11 cellular contexts compared by ENCODE assay signal in the genomic region with DNA sequence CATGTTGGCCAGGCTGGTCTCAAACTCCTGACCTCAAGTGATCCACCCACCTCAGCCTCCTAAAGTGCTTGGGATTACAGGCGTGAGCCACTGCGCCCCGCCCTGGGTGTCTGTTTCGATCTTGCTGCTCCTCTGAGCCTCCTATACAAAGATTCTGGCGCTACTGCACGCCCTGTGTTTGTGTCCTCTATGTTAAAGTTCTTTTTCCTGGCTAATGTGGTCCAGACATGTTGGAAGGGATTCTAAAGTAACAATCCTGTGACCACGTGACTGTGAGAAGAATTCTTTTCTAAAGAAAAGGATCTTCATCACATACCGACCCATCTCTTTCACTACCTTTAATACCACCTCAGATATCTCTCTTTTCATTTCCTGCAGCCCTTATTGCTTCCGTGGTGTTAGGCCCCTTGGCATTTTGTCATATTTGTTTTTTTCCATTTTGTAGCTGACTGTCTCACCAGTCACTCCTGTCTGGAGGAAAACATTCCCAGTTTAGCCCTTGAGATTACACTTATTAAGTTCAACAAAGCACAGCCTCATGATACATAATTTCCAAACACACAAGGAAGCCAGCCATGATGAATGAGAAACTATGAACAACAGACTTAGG. TPM values are rescaled to one million over a fixed set of nuclear protein-coding genes. Genes with fewer than 3 reads are reported as not detected.
DNase-seq lines count a peak whose midpoint lies in the region; ATAC-seq, FAIRE-seq and TF ChIP-seq lines count a peak whose summit lies in the region.
"Had no signal": no experiment of that assay in that cellular context is flagged by ENCODE, and none has a peak within 500 bp of the region (broad histone marks: within the 10 kb centered on the region; RNA-seq: fewer than 3 reads in every experiment).

No MANE protein-coding gene starts in this region.

- H3K36me3 ChIP-seq in endothelial cell of umbilical vein (ENCODE audit: control insufficient read depth in 2 of 2, extremely low read depth in 1 of 2, insufficient read depth in 2 of 2, low read length in 2 of 2) = no peaks in the 10 kb centered on the region
- no peaks in the 10 kb centered on the region for H3K36me3 ChIP-seq in skeletal muscle tissue (ENCODE audit: control insufficient read depth in 3 of 3, insufficient read depth in 3 of 3, low read length in 3 of 3)
- H3K36me3 ChIP-seq in upper lobe of right lung = no peaks in the 10 kb centered on the region
- H3K36me3 ChIP-seq: heart right ventricle had no signal

- no peaks in the 10 kb centered on the region for H3K27me3 Mint-ChIP-seq in T-helper 17 cell

- CTCF ChIA-PET in endothelial cell of umbilical vein (lab: Charles Lee) = interaction anchor here (0.6 to 0.7 kb wide), 2 partner anchors 99 to 169 kb away, joined by 3 read pairs; no protein-coding TSS in a partner anchor

- TF ChIP-seq POLR2A in endothelial cell of umbilical vein (IDR thresholded peaks at IDR 0.05; ENCODE audit: low read depth, low read length) = no peak

- H3K4me1 ChIP-seq in endothelial cell of umbilical vein (ENCODE audit: control insufficient read depth, extremely low read depth, insufficient read depth, low read length) = peaks cover 13% of the 10 kb centered on the region
- peaks cover 0 to 5% (median 3%) of the 10 kb centered on the region in 3 donors for H3K4me1 ChIP-seq in skeletal muscle tissue (ENCODE audit: control insufficient read depth in 3 of 3, insufficient read depth in 3 of 3, low read length in 3 of 3)
- peaks cover 7% of the 10 kb centered on the region for H3K4me1 ChIP-seq in upper lobe of right lung

- dilution Hi-C loops in endothelial cell of umbilical vein (cut with MboI; ENCODE audit: extremely low pct_ligation_motif_present, low sequenced_read_pairs) = no loop called here

- H3K27ac Mint-ChIP-seq in T-helper 17 cell = peak overlapping the region; percentile 75

- peaks cover 0 to under 1% of the 10 kb centered on the region in 2 experiments for H3K27me3 ChIP-seq in endothelial cell of umbilical vein (ENCODE audit: control insufficient read depth in 2 of 2, insufficient read depth in 2 of 2, low read length in 2 of 2)
- H3K27me3 ChIP-seq in skeletal muscle tissue (ENCODE audit: control insufficient read depth in 3 of 3, insufficient read depth in 3 of 3, low read length in 3 of 3) = no peaks in the 10 kb centered on the region
- no peaks in the 10 kb centered on the region for H3K27me3 ChIP-seq in upper lobe of right lung
- H3K27me3 ChIP-seq: heart right ventricle had no signal

- H2AFZ ChIP-seq in endothelial cell of umbilical vein (ENCODE audit: low read depth, low read length) = no peak overlapping the region

- H3K4me3 Mint-ChIP-seq in T-helper 17 cell = no peak overlapping the region

- H3K9me1 ChIP-seq in endothelial cell of umbilical vein (replicated peaks; ENCODE audit: control insufficient read depth, extremely low read depth, insufficient read depth, low read length) = no peaks in the 10 kb centered on the region

- no TSS peak for BruUV-seq in endothelial cell of umbilical vein (replicated peaks; lab: Mats Ljungman, UMichigan)

- H3K79me2 ChIP-seq in endothelial cell of umbilical vein (ENCODE audit: control insufficient read depth, insufficient read depth, low read length) = no peaks in the 10 kb centered on the region

- H3K36me3 Mint-ChIP-seq in T-helper 17 cell (ENCODE audit: low read depth) = peaks cover 3% of the 10 kb centered on the region

- H3K9me3 ChIP-seq in T-helper 17 cell (ENCODE audit: control insufficient read depth, low read length, poor library complexity, severe bottlenecking) = no peaks in the 10 kb centered on the region
- no peaks in the 10 kb centered on the region for H3K9me3 ChIP-seq in endothelial cell of umbilical vein (replicated peaks; ENCODE audit: control insufficient read depth, insufficient read depth, low read length)
- H3K9me3 ChIP-seq in skeletal muscle tissue (ENCODE audit: control insufficient read depth in 3 of 3, low read length in 3 of 3) = no peaks in the 10 kb centered on the region
- H3K9me3 ChIP-seq in upper lobe of right lung = no peaks in the 10 kb centered on the region
- H3K9me3 ChIP-seq: heart right ventricle had no signal

- FAIRE-seq in endothelial cell of umbilical vein (lab: Jason Lieb, UNC) = no peak
- FAIRE-seq: GM18507 had no signal

- TF ChIP-seq CTCF in endothelial cell of umbilical vein (IDR thresholded peaks at IDR 0.05; ENCODE audit: extremely low read depth in 1 of 2, insufficient read depth in 1 of 2, low read depth in 1 of 2, low read length in 2 of 2) (no peak), upper lobe of right lung (IDR thresholded peaks at IDR 0.05) (no peak)

- intact Hi-C loops in endothelial cell of umbilical vein (cut with micrococcal nuclease) = no loop called here
- intact Hi-C loops in upper lobe of right lung (cut with DNase I) = no loop called here

- H3K27ac ChIP-seq in endothelial cell of umbilical vein (ENCODE audit: insufficient read depth, low read depth, low read length) = no peak overlapping the region
- peak overlapping the region; percentile 12 for H3K27ac ChIP-seq in skeletal muscle tissue (ENCODE audit: low read depth, low read length)
- no peak overlapping the region for H3K27ac ChIP-seq in upper lobe of right lung

- no peaks in the 10 kb centered on the region for H4K20me1 ChIP-seq in endothelial cell of umbilical vein (replicated peaks; ENCODE audit: control insufficient read depth, extremely low read depth, insufficient read depth, low read length)

- H3K4me3 ChIP-seq in endothelial cell of umbilical vein (replicated peaks in 1 of 3; ENCODE audit: insufficient read depth in 1 of 3, low read depth in 1 of 3, low read length in 3 of 3) (no peak overlapping the region), skeletal muscle tissue (ENCODE audit: low read length in 3 of 3) (no peak overlapping the region), upper lobe of right lung (no peak overlapping the region)
- H3K4me3 ChIP-seq: heart right ventricle had no signal

- H3K9ac ChIP-seq in endothelial cell of umbilical vein (replicated peaks; ENCODE audit: extremely low read depth, insufficient read depth, low read length) = no peak overlapping the region
- no peak overlapping the region for H3K9ac ChIP-seq in skeletal muscle tissue (ENCODE audit: low read depth in 1 of 3, low read length in 3 of 3)

- H3K4me1 Mint-ChIP-seq in T-helper 17 cell = peaks cover 16% of the 10 kb centered on the region

- POLR2A ChIA-PET in endothelial cell of umbilical vein (lab: Charles Lee) = interaction anchor here (0.7 kb wide), 1 partner anchor 28 kb away, joined by 3 read pairs; no protein-coding TSS in a partner anchor

- H3K4me2 ChIP-seq in endothelial cell of umbilical vein (ENCODE audit: insufficient read depth, low read length) = no peak overlapping the region

- ATAC-seq in T-helper 17 cell (no peak), upper lobe of right lung (no peak)

- DNase-seq in HCEC 1CT (peak; percentile 16), T-helper 17 cell (no peak), endothelial cell of umbilical vein (ENCODE audit: low read depth, low spot score) (peak; percentile 24), upper lobe of right lung (no peak), cortex of kidney (lab: John Stamatoyannopoulos, UW) (no peak), NCI-H2081 treated with DMSO at 0.1 percent for 48 hours (lab: John Stamatoyannopoulos, UW) (no peak)
- DNase-seq: DMS53, heart right ventricle, mesendoderm had no signal

TF ChIP-seq in endothelial cell of umbilical vein, 7 proteins besides CTCF, POLR2A, EP300 and RAD21:
- TF ChIP-seq GATA2 (IDR thresholded peaks at IDR 0.05; ENCODE audit: insufficient read depth, insufficient read length, low read depth, low read length) = no peak
- no peak for TF ChIP-seq FOS (IDR thresholded peaks at IDR 0.05; ENCODE audit: borderline replicate concordance, insufficient read depth, low read length)
- no peak for TF ChIP-seq MYC (IDR thresholded peaks at IDR 0.05; ENCODE audit: low read depth, low read length)
- TF ChIP-seq JUN (IDR thresholded peaks at IDR 0.05; ENCODE audit: borderline replicate concordance, insufficient read depth, insufficient read length, low read depth) = no peak
- TF ChIP-seq, protein P1, sequence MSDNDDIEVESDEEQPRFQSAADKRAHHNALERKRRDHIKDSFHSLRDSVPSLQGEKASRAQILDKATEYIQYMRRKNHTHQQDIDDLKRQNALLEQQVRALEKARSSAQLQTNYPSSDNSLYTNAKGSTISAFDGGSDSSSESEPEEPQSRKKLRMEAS (IDR thresholded peaks at IDR 0.05; ENCODE audit: insufficient read depth, insufficient read length) = no peak
- no peak for TF ChIP-seq EZH2 (IDR thresholded peaks at IDR 0.05; ENCODE audit: borderline replicate concordance, low read depth, low read length, severe bottlenecking)
- no peak for TF ChIP-seq POLR2AphosphoS5 (IDR thresholded peaks at IDR 0.05; ENCODE audit: insufficient read depth, low read depth, low read length)
TF ChIP-seq in endothelial cell of umbilical vein: peak in this region for 0.

RNA-seq across cellular contexts. Expression of gene ENO1, which starts 27.2 kb away (rescaled TPM):
- total RNA-seq in T-helper 17 cell (100 to 1,000 TPM; 322 to 380 TPM), endothelial cell of umbilical vein (1,530 and 1,593 TPM in 2 replicates), skeletal muscle tissue (320 TPM), upper lobe of right lung (640 TPM)
- 1,111 and 1,134 TPM in 2 replicates for polyA plus RNA-seq in endothelial cell of umbilical vein
- 1,324 and 1,546 TPM in 2 replicates for polyA plus RNA-seq in endothelial cell of umbilical vein (2011; cell fraction: cytosol; rRNA removed)
- 1,008 and 1,022 TPM in 2 replicates for polyA plus RNA-seq in endothelial cell of umbilical vein (2011; cell fraction: nucleus; rRNA removed)
- 1,225 and 1,921 TPM in 2 replicates for polyA plus RNA-seq in endothelial cell of umbilical vein (2012)
- polyA minus RNA-seq in endothelial cell of umbilical vein = 1,405 and 1,507 TPM in 2 replicates
- 1,988 TPM for polyA minus RNA-seq in endothelial cell of umbilical vein (2011; cell fraction: cytosol; rRNA and poly(A)+ RNA removed)
- 303 and 331 TPM in 2 replicates for polyA minus RNA-seq in endothelial cell of umbilical vein (2011; cell fraction: nucleus; rRNA and poly(A)+ RNA removed)

RNA-seq across cellular contexts. Expression of gene CA6, which starts 40.0 kb away (rescaled TPM):
- total RNA-seq in T-helper 17 cell (1 to 10 TPM in 1 of 2 donors, not detected in 1; 1.6 TPM), endothelial cell of umbilical vein (not detected in 2 replicates), skeletal muscle tissue (not detected), upper lobe of right lung (not detected)
- polyA plus RNA-seq in endothelial cell of umbilical vein = not detected in 2 replicates
- not detected in 2 replicates for polyA plus RNA-seq in endothelial cell of umbilical vein (2011; cell fraction: cytosol; rRNA removed)
- not detected in 2 replicates for polyA plus RNA-seq in endothelial cell of umbilical vein (2011; cell fraction: nucleus; rRNA removed)
- not detected in 2 replicates for polyA plus RNA-seq in endothelial cell of umbilical vein (2012)
- polyA minus RNA-seq in endothelial cell of umbilical vein = not detected in 2 replicates
- not detected for polyA minus RNA-seq in endothelial cell of umbilical vein (2011; cell fraction: cytosol; rRNA and poly(A)+ RNA removed)
- not detected in 2 replicates for polyA minus RNA-seq in endothelial cell of umbilical vein (2011; cell fraction: nucleus; rRNA and poly(A)+ RNA removed)
- polyA plus RNA-seq: heart right ventricle had no signal

Comparison
In these comparisons a context has a peak if more than half of its experiments do, and no peak if none do; other contexts are left out.
1. DNase-seq: peak in HCEC 1CT (single experiment) and endothelial cell of umbilical vein (single experiment); none in T-helper 17 cell (0 of 3), upper lobe of right lung (single experiment), cortex of kidney (single experiment) and NCI-H2081 treated with DMSO at 0.1 percent for 48 hours (single experiment).